In the genomic region with DNA sequence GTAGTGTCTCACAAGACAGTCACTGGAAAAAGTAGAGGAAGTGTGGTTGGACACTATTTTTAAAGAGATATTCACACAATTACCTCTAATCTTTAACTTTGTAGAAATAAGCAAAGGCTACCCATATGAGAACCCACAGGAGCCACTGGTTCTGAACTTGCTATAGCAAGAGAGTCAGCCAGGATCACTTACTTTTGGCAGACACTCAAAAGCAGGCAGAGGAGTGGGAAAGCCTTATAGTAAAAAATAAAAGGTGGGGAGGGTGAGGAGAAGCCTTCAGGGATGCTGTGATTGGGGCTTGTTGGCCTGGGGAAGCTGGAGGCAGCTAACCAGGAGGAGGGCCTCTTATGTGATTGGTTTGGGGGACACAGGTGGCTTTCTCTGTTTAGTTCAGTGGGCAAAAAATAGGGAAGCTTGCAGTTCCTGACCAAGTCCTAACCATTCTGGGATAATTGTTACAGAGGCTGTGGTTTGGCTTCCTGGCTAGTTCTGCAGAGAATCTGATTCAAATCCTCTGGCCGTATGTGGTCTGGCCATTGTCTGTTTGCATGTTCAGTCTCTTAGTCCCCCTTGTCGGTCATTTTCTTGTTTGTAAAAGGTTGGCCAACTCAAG, we compare ENCODE assay signal across 21 cellular contexts. TPM values are rescaled to one million over a fixed set of nuclear protein-coding genes. Genes with fewer than 3 reads are reported as not detected.
DNase-seq lines count a peak whose midpoint lies in the region; ATAC-seq and TF ChIP-seq lines count a peak whose summit lies in the region.
"Had no signal": no experiment of that assay in that cellular context is flagged by ENCODE, and none has a peak within 500 bp of the region (broad histone marks: within the 10 kb centered on the region; RNA-seq: fewer than 3 reads in every experiment).

No MANE protein-coding gene starts in this region.

- H3K4me2 ChIP-seq in OCI-LY7 (ENCODE audit: low read length): peak overlapping the region; percentile 89
- H3K4me2 ChIP-seq: PC-9 had no signal

- intact Hi-C loops in cardiac septum (cut with DNase I): no loop called here
- intact Hi-C loops in left ventricle myocardium superior (cut with micrococcal nuclease): no loop called here
- intact Hi-C loops in OCI-LY7 (cut with micrococcal nuclease; ENCODE audit: unreplicated experiment): loop anchor here (10.0 kb wide), 2 partner anchors 499 to 579 kb away; a partner anchor contains a TSS
- intact Hi-C loops in esophagus muscularis mucosa (cut with DNase I): no loop called here

- H3K79me2 ChIP-seq in OCI-LY7 (ENCODE audit: insufficient read depth, low read depth, low read length): peaks cover 14% of the 10 kb centered on the region; the same call in 1 of the 2 replicates

- peak overlapping the region; percentile 1 for H3K4me3 ChIP-seq in OCI-LY7 (ENCODE audit: low read depth, low read length, poor library complexity, severe bottlenecking)
- H3K4me3 ChIP-seq in esophagus muscularis mucosa: no peak overlapping the region
- H3K4me3 ChIP-seq: HAP-1, PC-9, SJCRH30 had no signal

- ATAC-seq in left ventricle myocardium superior: no peak
- ATAC-seq in GM19395 (IDR thresholded peaks at IDR 0.05; ENCODE audit: unreplicated experiment): no peak
- ATAC-seq: CD8-positive, alpha-beta T cell had no signal

- H3K36me3 Mint-ChIP-seq in osteocyte (ENCODE audit: unreplicated experiment): peaks cover 2% of the 10 kb centered on the region
- H3K36me3 Mint-ChIP-seq: CD8-positive, alpha-beta T cell had no signal

- H3K4me1 Mint-ChIP-seq in osteocyte (ENCODE audit: unreplicated experiment): peaks cover 32% of the 10 kb centered on the region

- no peaks in the 10 kb centered on the region for H3K9me2 ChIP-seq in OCI-LY7 (ENCODE audit: insufficient read depth, low read length)

- CTCF ChIA-PET in OCI-LY7 (lab: Charles Lee; ENCODE audit: unreplicated experiment): interaction anchor here (1.1 kb wide), 1 partner anchor 71 kb away, joined by 3 read pairs; no protein-coding TSS in a partner anchor

- H3K36me3 ChIP-seq in OCI-LY7 (ENCODE audit: insufficient read depth, low read length) (no peaks in the 10 kb centered on the region), esophagus muscularis mucosa (no peaks in the 10 kb centered on the region)
- H3K36me3 ChIP-seq: HAP-1, SJCRH30 had no signal

- DNase-seq in cardiac septum (ENCODE audit: low spot score) (peak; percentile 14), left ventricle myocardium superior (no peak), OCI-LY7 (ENCODE audit: low spot score) (no peak), esophagus muscularis mucosa (ENCODE audit: extremely low spot score) (peak; percentile 66), osteocyte (ENCODE audit: extremely low spot score, unreplicated experiment) (peak; percentile 25), NCI-H2227 (lab: John Stamatoyannopoulos, UW; ENCODE audit: unreplicated experiment) (no peak), NCI-H446 (lab: John Stamatoyannopoulos, UW) (no peak)
- DNase-seq: AML-193, DMS79, IMR-90, MM.1S, NCI-H1105, NCI-H1694 treated with DMSO at 0.1 percent for 48 hours, NCI-H2107, NCI-H226, NCI-H526 treated with DMSO at 0.1 percent for 48 hours, PC-9, SJCRH30 had no signal

- BruUV-seq in OCI-LY7 (replicated peaks; lab: Mats Ljungman, UMichigan): no TSS peak

- no peak overlapping the region for H2AFZ ChIP-seq in OCI-LY7 (ENCODE audit: low read length)
- H2AFZ ChIP-seq: PC-9 had no signal

- 69% methylated on average over 2 of the region's 2 CpGs for WGBS in esophagus muscularis mucosa

- POLR2A ChIA-PET in OCI-LY7 (lab: Charles Lee): interaction anchor here (0.9 to 4.5 kb wide), 3 partner anchors 10 to 39 kb away, joined by 3 to 34 read pairs (median 3); no protein-coding TSS in a partner anchor

- TF ChIP-seq EP300 in esophagus muscularis mucosa (IDR thresholded peaks at IDR 0.05): no peak

- no peaks in the 10 kb centered on the region for H3K27me3 Mint-ChIP-seq in osteocyte (ENCODE audit: unreplicated experiment)

- H3K9me3 ChIP-seq in OCI-LY7 (ENCODE audit: low read length) (no peaks in the 10 kb centered on the region), esophagus muscularis mucosa (no peaks in the 10 kb centered on the region)
- H3K9me3 ChIP-seq: HAP-1, SJCRH30 had no signal

- H3K4me1 ChIP-seq in OCI-LY7 (ENCODE audit: insufficient read depth, low read length, poor library complexity, severe bottlenecking) (peaks cover 75% of the 10 kb centered on the region), esophagus muscularis mucosa (peaks cover 8 to 19% (median 14%) of the 10 kb centered on the region in 4 donors)

- no peak overlapping the region for H3K27ac Mint-ChIP-seq in osteocyte (ENCODE audit: unreplicated experiment)
- H3K27ac Mint-ChIP-seq: CD8-positive, alpha-beta T cell had no signal

- no peak for TF ChIP-seq POLR2A in esophagus muscularis mucosa (IDR thresholded peaks at IDR 0.05; ENCODE audit: low read depth)

- no peaks in the 10 kb centered on the region for H4K20me1 ChIP-seq in OCI-LY7 (ENCODE audit: insufficient read depth, low read length)

- no peak overlapping the region for H3K4me3 Mint-ChIP-seq in osteocyte (ENCODE audit: unreplicated experiment)
- H3K4me3 Mint-ChIP-seq: CD8-positive, alpha-beta T cell had no signal

- no peaks in the 10 kb centered on the region for H3K27me3 ChIP-seq in esophagus muscularis mucosa
- H3K27me3 ChIP-seq: SJCRH30 had no signal

- no peaks in the 10 kb centered on the region for H3K9me3 Mint-ChIP-seq in osteocyte (ENCODE audit: unreplicated experiment)
- H3K9me3 Mint-ChIP-seq: CD8-positive, alpha-beta T cell had no signal

- peak overlapping the region; percentile 70 for H3K27ac ChIP-seq in OCI-LY7 (ENCODE audit: low read depth, low read length, poor library complexity, severe bottlenecking)
- no peak overlapping the region for H3K27ac ChIP-seq in esophagus muscularis mucosa (replicated peaks in 1 of 4)
- H3K27ac ChIP-seq: PC-9, SJCRH30 had no signal

- no peak for TF ChIP-seq CTCF in OCI-LY7 (conservative IDR thresholded peaks at IDR 0.05; ENCODE audit: low read length)
- no peak for TF ChIP-seq CTCF in esophagus muscularis mucosa (IDR thresholded peaks at IDR 0.05)
- no peak for TF ChIP-seq CTCF in osteocyte (IDR thresholded peaks at IDR 0.05)

RNA-seq across cellular contexts. Expression of a gene that starts 4.9 kb away (rescaled TPM):
- total RNA-seq in cardiac septum (14.2 TPM), left ventricle myocardium superior (7.7 TPM), OCI-LY7 (2022) (33.6 and 38.8 TPM in 2 replicates), esophagus muscularis mucosa (10 to 100 TPM; 25.6 to 39.5 (median 33.9) TPM), osteocyte (36.6 and 38.7 TPM in 2 replicates)
- 13.2 and 16.7 TPM in 2 replicates for total RNA-seq in OCI-LY7 (2014; rRNA removed; shearing (Covaris generic))

RNA-seq across cellular contexts. Expression of a gene that starts 56.4 kb away (rescaled TPM):
- total RNA-seq in cardiac septum: 0.94 TPM
- 8.4 TPM for total RNA-seq in left ventricle myocardium superior
- total RNA-seq in OCI-LY7 (2014; rRNA removed; shearing (Covaris generic)): 0.05 TPM in 1 of 2 replicates, not detected in the other
- 0.06 TPM in 1 of 2 replicates, not detected in the other for total RNA-seq in OCI-LY7 (2022)
- 1 to 10 TPM; 1.7 to 4.0 (median 3.0) TPM for total RNA-seq in esophagus muscularis mucosa
- 0.43 and 1.1 TPM in 2 replicates for total RNA-seq in osteocyte
- total RNA-seq: CD8-positive, alpha-beta T cell; PC-9 had no signal

Comparison
In these comparisons a context has a peak if more than half of its experiments do, and no peak if none do; other contexts are left out.
1. DNase-seq: peak in cardiac septum (single experiment), esophagus muscularis mucosa (single experiment) and osteocyte (single experiment); none in left ventricle myocardium superior (single experiment), OCI-LY7 (single experiment), NCI-H2227 (single experiment) and NCI-H446 (0 of 2).